11 cellular contexts compared by ENCODE assay signal in genomic region chr3:98540346-98540745, GRCh38.
DNase-seq lines count a peak whose midpoint lies in the region; ATAC-seq lines count a peak whose summit lies in the region.
"Had no signal": no experiment of that assay in that cellular context is flagged by ENCODE, and none has a peak within 500 bp of the region (broad histone marks: within the 10 kb centered on the region; RNA-seq: fewer than 3 reads in every experiment).

No MANE protein-coding gene starts in this region.

- peaks cover 4 to 18% of the 10 kb centered on the region in 2 donors for H3K4me1 Mint-ChIP-seq in effector memory CD8-positive, alpha-beta T cell (ENCODE audit: low read depth in 2 of 2)

- ATAC-seq in GM18870 (IDR thresholded peaks at IDR 0.05; ENCODE audit: unreplicated experiment) (peak; percentile 35), GM21717 (IDR thresholded peaks at IDR 0.05; ENCODE audit: unreplicated experiment) (peak; percentile 59), HG03460 (IDR thresholded peaks at IDR 0.05; ENCODE audit: unreplicated experiment) (peak; percentile 41)
- peak; percentile 62 for ATAC-seq in effector memory CD8-positive, alpha-beta T cell (replicated peaks)

- DNase-seq in effector memory CD8-positive, alpha-beta T cell: no peak
- DNase-seq in stimulated activated CD4-positive, alpha-beta T cell treated with anti-CD3 and anti-CD28 coated beads, Interleukin-2, amount 100 ng/mL, for 48 hours: no peak
- DNase-seq in putamen (ENCODE audit: low spot score) (no peak), EL (no peak)
- no peak for DNase-seq in stimulated activated CD8-positive, alpha-beta memory T cell treated with anti-CD3 and anti-CD28 coated beads, Interleukin-4, amount 100 ng/mL, for 48 hours
- DNase-seq: colonic mucosa, NCI-H1417, retina had no signal

- H3K4me3 Mint-ChIP-seq in effector memory CD8-positive, alpha-beta T cell: peak overlapping the region in 1 of 2 donors; percentile 11

- H3K27me3 Mint-ChIP-seq in effector memory CD8-positive, alpha-beta T cell: no peaks in the 10 kb centered on the region

- no peaks in the 10 kb centered on the region for H3K9me3 Mint-ChIP-seq in effector memory CD8-positive, alpha-beta T cell

- H3K36me3 Mint-ChIP-seq in effector memory CD8-positive, alpha-beta T cell (ENCODE audit: insufficient read depth): no peaks in the 10 kb centered on the region

- peak overlapping the region in 1 of 2 donors; percentile 82 for H3K27ac Mint-ChIP-seq in effector memory CD8-positive, alpha-beta T cell
